ENCODE assay signal across 1 cellular context in genomic region chr1:230867903-230868735, GRCh38.
TF ChIP-seq lines count a peak whose summit lies in the region.

A gene with protein sequence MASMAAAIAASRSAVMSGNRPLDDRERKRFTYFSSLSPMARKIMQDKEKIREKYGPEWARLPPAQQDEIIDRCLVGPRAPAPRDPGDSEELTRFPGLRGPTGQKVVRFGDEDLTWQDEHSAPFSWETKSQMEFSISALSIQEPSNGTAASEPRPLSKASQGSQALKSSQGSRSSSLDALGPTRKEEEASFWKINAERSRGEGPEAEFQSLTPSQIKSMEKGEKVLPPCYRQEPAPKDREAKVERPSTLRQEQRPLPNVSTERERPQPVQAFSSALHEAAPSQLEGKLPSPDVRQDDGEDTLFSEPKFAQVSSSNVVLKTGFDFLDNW (minus strand): TSS chr1:230868521. CDS start chr1:230868512, 9 bp downstream.

TF ChIP-seq in HepG2, 621 proteins besides CTCF, POLR2A, EP300 and RAD21 (continued from another document and continues in another):
- TF ChIP-seq, protein P1, sequence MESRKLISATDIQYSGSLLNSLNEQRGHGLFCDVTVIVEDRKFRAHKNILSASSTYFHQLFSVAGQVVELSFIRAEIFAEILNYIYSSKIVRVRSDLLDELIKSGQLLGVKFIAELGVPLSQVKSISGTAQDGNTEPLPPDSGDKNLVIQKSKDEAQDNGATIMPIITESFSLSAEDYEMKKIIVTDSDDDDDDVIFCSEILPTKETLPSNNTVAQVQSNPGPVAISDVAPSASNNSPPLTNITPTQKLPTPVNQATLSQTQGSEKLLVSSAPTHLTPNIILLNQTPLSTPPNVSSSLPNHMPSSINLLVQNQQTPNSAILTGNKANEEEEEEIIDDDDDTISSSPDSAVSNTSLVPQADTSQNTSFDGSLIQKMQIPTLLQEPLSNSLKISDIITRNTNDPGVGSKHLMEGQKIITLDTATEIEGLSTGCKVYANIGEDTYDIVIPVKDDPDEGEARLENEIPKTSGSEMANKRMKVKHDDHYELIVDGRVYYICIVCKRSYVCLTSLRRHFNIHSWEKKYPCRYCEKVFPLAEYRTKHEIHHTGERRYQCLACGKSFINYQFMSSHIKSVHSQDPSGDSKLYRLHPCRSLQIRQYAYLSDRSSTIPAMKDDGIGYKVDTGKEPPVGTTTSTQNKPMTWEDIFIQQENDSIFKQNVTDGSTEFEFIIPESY (CRISPR knock-in tag; IDR thresholded peaks at IDR 0.05): no peak
- TF ChIP-seq IKZF1 (IDR thresholded peaks at IDR 0.05) (no peak), ATF1 (CRISPR knock-in tag; IDR thresholded peaks at IDR 0.05) (no peak), ZNF251 (CRISPR knock-in tag; IDR thresholded peaks at IDR 0.05) (no peak), HNRNPL (IDR thresholded peaks at IDR 0.05; ENCODE audit: low read depth, low read length) (no peak), ZNF331 (CRISPR knock-in tag; IDR thresholded peaks at IDR 0.05) (no peak), HMGA1 (CRISPR knock-in tag; conservative IDR thresholded peaks at IDR 0.05) (no peak), ZNF562 (CRISPR knock-in tag; IDR thresholded peaks at IDR 0.05; ENCODE audit: borderline replicate concordance) (no peak), AGO2 (optimal IDR thresholded peaks at IDR 0.05; ENCODE audit: low read depth, low read length) (no peak), ZNF136 (CRISPR knock-in tag; IDR thresholded peaks at IDR 0.05; ENCODE audit: low read depth) (no peak), NFKB2 (CRISPR knock-in tag; IDR thresholded peaks at IDR 0.05; ENCODE audit: borderline replicate concordance) (no peak), NCOA1 (CRISPR knock-in tag; IDR thresholded peaks at IDR 0.05) (no peak), ZNF256 (CRISPR knock-in tag; conservative IDR thresholded peaks at IDR 0.05) (no peak), ZNF3 (CRISPR knock-in tag; IDR thresholded peaks at IDR 0.05) (no peak), HDAC6 (IDR thresholded peaks at IDR 0.05; ENCODE audit: low read depth, low read length) (no peak), ZBTB26 (CRISPR knock-in tag; IDR thresholded peaks at IDR 0.05; ENCODE audit: borderline replicate concordance) (no peak), ONECUT2 (CRISPR knock-in tag; IDR thresholded peaks at IDR 0.05) (0 out of 2 replicates have a peak, but pooled peaks have one; percentile 17), MTA1 (CRISPR knock-in tag; IDR thresholded peaks at IDR 0.05; ENCODE audit: borderline replicate concordance) (peak; percentile 17; the same call in 1 of the 2 replicates), FOXA3 (CRISPR knock-in tag; IDR thresholded peaks at IDR 0.05) (no peak), ZNF12 (CRISPR knock-in tag; IDR thresholded peaks at IDR 0.05) (no peak), HOXD1 (CRISPR knock-in tag; IDR thresholded peaks at IDR 0.05) (no peak), SRSF1 (optimal IDR thresholded peaks at IDR 0.05; ENCODE audit: low read depth, low read length) (no peak), TBX2 (CRISPR knock-in tag; IDR thresholded peaks at IDR 0.05; ENCODE audit: borderline replicate concordance) (peak; percentile 3; the same call in 1 of the 2 replicates), NR3C1 (CRISPR knock-in tag; IDR thresholded peaks at IDR 0.05) (no peak)
- TF ChIP-seq, protein P2, sequence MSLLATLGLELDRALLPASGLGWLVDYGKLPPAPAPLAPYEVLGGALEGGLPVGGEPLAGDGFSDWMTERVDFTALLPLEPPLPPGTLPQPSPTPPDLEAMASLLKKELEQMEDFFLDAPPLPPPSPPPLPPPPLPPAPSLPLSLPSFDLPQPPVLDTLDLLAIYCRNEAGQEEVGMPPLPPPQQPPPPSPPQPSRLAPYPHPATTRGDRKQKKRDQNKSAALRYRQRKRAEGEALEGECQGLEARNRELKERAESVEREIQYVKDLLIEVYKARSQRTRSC (CRISPR knock-in tag; IDR thresholded peaks at IDR 0.05; ENCODE audit: low read depth): no peak
- TF ChIP-seq, protein P3, sequence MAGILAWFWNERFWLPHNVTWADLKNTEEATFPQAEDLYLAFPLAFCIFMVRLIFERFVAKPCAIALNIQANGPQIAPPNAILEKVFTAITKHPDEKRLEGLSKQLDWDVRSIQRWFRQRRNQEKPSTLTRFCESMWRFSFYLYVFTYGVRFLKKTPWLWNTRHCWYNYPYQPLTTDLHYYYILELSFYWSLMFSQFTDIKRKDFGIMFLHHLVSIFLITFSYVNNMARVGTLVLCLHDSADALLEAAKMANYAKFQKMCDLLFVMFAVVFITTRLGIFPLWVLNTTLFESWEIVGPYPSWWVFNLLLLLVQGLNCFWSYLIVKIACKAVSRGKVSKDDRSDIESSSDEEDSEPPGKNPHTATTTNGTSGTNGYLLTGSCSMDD (CRISPR knock-in tag; IDR thresholded peaks at IDR 0.05): no peak
- TF ChIP-seq, protein P4, sequence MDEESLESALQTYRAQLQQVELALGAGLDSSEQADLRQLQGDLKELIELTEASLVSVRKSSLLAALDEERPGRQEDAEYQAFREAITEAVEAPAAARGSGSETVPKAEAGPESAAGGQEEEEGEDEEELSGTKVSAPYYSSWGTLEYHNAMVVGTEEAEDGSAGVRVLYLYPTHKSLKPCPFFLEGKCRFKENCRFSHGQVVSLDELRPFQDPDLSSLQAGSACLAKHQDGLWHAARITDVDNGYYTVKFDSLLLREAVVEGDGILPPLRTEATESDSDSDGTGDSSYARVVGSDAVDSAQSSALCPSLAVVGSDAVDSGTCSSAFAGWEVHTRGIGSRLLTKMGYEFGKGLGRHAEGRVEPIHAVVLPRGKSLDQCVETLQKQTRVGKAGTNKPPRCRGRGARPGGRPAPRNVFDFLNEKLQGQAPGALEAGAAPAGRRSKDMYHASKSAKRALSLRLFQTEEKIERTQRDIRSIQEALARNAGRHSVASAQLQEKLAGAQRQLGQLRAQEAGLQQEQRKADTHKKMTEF (CRISPR knock-in tag; IDR thresholded peaks at IDR 0.05): no peak
- TF ChIP-seq, protein P5, sequence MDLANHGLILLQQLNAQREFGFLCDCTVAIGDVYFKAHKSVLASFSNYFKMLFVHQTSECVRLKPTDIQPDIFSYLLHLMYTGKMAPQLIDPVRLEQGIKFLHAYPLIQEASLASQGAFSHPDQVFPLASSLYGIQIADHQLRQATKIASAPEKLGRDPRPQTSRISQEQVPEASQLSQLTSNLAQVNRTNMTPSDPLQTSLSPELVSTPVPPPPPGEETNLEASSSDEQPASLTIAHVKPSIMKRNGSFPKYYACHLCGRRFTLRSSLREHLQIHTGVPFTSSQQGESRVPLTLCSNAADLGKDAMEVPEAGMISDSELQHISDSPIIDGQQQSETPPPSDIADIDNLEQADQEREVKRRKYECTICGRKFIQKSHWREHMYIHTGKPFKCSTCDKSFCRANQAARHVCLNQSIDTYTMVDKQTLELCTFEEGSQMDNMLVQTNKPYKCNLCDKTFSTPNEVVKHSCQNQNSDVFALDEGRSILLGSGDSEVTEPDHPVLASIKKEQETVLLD (CRISPR knock-in tag; IDR thresholded peaks at IDR 0.05; ENCODE audit: low read depth): no peak
- TF ChIP-seq, protein P6, sequence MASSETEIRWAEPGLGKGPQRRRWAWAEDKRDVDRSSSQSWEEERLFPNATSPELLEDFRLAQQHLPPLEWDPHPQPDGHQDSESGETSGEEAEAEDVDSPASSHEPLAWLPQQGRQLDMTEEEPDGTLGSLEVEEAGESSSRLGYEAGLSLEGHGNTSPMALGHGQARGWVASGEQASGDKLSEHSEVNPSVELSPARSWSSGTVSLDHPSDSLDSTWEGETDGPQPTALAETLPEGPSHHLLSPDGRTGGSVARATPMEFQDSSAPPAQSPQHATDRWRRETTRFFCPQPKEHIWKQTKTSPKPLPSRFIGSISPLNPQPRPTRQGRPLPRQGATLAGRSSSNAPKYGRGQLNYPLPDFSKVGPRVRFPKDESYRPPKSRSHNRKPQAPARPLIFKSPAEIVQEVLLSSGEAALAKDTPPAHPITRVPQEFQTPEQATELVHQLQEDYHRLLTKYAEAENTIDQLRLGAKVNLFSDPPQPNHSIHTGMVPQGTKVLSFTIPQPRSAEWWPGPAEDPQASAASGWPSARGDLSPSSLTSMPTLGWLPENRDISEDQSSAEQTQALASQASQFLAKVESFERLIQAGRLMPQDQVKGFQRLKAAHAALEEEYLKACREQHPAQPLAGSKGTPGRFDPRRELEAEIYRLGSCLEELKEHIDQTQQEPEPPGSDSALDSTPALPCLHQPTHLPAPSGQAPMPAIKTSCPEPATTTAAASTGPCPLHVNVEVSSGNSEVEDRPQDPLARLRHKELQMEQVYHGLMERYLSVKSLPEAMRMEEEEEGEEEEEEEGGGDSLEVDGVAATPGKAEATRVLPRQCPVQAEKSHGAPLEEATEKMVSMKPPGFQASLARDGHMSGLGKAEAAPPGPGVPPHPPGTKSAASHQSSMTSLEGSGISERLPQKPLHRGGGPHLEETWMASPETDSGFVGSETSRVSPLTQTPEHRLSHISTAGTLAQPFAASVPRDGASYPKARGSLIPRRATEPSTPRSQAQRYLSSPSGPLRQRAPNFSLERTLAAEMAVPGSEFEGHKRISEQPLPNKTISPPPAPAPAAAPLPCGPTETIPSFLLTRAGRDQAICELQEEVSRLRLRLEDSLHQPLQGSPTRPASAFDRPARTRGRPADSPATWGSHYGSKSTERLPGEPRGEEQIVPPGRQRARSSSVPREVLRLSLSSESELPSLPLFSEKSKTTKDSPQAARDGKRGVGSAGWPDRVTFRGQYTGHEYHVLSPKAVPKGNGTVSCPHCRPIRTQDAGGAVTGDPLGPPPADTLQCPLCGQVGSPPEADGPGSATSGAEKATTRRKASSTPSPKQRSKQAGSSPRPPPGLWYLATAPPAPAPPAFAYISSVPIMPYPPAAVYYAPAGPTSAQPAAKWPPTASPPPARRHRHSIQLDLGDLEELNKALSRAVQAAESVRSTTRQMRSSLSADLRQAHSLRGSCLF (CRISPR knock-in tag; IDR thresholded peaks at IDR 0.05; ENCODE audit: borderline replicate concordance): no peak
- TF ChIP-seq, protein P7, sequence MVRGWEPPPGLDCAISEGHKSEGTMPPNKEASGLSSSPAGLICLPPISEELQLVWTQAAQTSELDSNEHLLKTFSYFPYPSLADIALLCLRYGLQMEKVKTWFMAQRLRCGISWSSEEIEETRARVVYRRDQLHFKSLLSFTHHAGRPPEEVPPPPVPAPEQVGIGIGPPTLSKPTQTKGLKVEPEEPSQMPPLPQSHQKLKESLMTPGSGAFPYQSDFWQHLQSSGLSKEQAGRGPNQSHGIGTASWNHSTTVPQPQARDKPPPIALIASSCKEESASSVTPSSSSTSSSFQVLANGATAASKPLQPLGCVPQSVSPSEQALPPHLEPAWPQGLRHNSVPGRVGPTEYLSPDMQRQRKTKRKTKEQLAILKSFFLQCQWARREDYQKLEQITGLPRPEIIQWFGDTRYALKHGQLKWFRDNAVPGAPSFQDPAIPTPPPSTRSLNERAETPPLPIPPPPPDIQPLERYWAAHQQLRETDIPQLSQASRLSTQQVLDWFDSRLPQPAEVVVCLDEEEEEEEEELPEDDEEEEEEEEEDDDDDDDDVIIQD (CRISPR knock-in tag; IDR thresholded peaks at IDR 0.05; ENCODE audit: low read depth): no peak
- TF ChIP-seq, protein P8, sequence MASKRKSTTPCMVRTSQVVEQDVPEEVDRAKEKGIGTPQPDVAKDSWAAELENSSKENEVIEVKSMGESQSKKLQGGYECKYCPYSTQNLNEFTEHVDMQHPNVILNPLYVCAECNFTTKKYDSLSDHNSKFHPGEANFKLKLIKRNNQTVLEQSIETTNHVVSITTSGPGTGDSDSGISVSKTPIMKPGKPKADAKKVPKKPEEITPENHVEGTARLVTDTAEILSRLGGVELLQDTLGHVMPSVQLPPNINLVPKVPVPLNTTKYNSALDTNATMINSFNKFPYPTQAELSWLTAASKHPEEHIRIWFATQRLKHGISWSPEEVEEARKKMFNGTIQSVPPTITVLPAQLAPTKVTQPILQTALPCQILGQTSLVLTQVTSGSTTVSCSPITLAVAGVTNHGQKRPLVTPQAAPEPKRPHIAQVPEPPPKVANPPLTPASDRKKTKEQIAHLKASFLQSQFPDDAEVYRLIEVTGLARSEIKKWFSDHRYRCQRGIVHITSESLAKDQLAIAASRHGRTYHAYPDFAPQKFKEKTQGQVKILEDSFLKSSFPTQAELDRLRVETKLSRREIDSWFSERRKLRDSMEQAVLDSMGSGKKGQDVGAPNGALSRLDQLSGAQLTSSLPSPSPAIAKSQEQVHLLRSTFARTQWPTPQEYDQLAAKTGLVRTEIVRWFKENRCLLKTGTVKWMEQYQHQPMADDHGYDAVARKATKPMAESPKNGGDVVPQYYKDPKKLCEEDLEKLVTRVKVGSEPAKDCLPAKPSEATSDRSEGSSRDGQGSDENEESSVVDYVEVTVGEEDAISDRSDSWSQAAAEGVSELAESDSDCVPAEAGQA (IDR thresholded peaks at IDR 0.05; ENCODE audit: low read depth): no peak
- TF ChIP-seq, protein P8 (CRISPR knock-in tag; IDR thresholded peaks at IDR 0.05; ENCODE audit: borderline replicate concordance): no peak
